ENCODE assay signal across 14 cellular contexts in the genomic region with DNA sequence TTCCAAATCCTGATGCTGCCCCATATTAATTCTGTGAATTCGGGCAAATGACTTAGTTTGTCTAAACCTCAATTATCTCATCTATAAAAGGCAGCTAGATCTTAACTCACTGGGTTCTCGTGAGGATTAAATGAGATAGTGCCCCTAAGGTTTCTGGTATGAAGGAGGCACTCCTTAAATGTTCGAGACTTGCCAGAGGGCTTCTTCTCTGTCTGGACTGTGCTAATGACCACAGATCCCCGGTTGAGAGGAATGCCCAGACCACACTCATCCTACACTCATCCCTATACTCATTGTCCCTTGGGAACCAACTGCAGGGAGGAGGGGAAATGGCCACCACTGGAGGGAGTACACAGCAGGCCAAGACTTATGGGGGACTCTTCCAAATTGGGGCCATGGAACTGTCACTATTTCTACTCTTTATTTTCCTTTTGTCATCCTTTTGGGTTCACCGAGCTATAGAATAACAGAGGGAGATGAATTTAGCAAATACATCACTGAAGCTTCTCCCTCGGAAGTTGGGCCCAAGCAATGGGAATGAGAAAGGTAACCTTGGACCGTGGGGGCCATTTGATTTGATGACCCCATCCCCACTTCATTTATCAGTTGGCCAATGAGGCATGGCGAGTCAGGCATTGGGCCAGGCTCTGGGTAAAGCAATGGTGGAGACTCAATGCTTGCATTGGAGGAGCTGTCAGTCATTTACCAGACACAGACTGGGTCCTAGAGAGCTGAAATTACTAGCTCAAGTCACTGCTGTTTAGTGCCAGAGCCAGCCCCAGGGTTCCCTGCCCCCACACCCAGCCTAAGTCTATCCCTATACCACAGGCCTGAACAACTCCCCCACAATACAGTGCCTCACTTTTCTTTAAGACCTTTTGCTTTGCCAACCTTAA. TPM values are rescaled to one million over a fixed set of nuclear protein-coding genes. Genes with fewer than 3 reads are reported as not detected.
DNase-seq lines count a peak whose midpoint lies in the region; ATAC-seq and TF ChIP-seq lines count a peak whose summit lies in the region.
"Had no signal": no experiment of that assay in that cellular context is flagged by ENCODE, and none has a peak within 500 bp of the region (broad histone marks: within the 10 kb centered on the region; RNA-seq: fewer than 3 reads in every experiment).

No MANE protein-coding gene starts in this region.

- H3K36me3 Mint-ChIP-seq in activated naive CD8-positive, alpha-beta T cell treated with anti-CD3 and anti-CD28 coated beads, Interleukin-2, amount 50 U/mL, for 24 hours (ENCODE audit: low read depth), result peaks cover 57% of the 10 kb centered on the region
- peaks cover 16% of the 10 kb centered on the region for H3K36me3 Mint-ChIP-seq in mesothelial cell of epicardium

- DNase-seq in GM03348 (ENCODE audit: low spot score) (peak; percentile 58), HT-29 (ENCODE audit: low spot score) (peak; percentile 24), mesothelial cell of epicardium (ENCODE audit: low spot score in 2 of 2, unreplicated experiment in 2 of 2) (no peak), COLO668 (lab: John Stamatoyannopoulos, UW; ENCODE audit: unreplicated experiment) (no peak), NCI-H1436 (lab: John Stamatoyannopoulos, UW) (no peak)
- DNase-seq in activated naive CD8-positive, alpha-beta T cell treated with anti-CD3 and anti-CD28 coated beads, Interleukin-2, amount 50 U/mL, for 24 hours, result no peak
- DNase-seq: aorta; CD8-positive, alpha-beta T cell; effector memory CD8-positive, alpha-beta T cell; NCI-H446; substantia nigra had no signal

- no peaks in the 10 kb centered on the region for H3K9me3 Mint-ChIP-seq in activated naive CD8-positive, alpha-beta T cell treated with anti-CD3 and anti-CD28 coated beads, Interleukin-2, amount 50 U/mL, for 24 hours
- no peaks in the 10 kb centered on the region for H3K9me3 Mint-ChIP-seq in mesothelial cell of epicardium
- H3K9me3 Mint-ChIP-seq: CD8-positive, alpha-beta T cell; effector memory CD8-positive, alpha-beta T cell; natural killer cell treated with Interleukin-12 subunit alpha and Interleukin-12 subunit beta and Interleukin-15 and Interleukin-18, amount 100 ng/mL, for 72 hours had no signal

- peaks cover 12% of the 10 kb centered on the region for H3K27me3 Mint-ChIP-seq in activated naive CD8-positive, alpha-beta T cell treated with anti-CD3 and anti-CD28 coated beads, Interleukin-2, amount 50 U/mL, for 24 hours
- H3K27me3 Mint-ChIP-seq in mesothelial cell of epicardium (ENCODE audit: low read depth), result peaks cover 13% of the 10 kb centered on the region

- H3K4me3 Mint-ChIP-seq in activated naive CD8-positive, alpha-beta T cell treated with anti-CD3 and anti-CD28 coated beads, Interleukin-2, amount 50 U/mL, for 24 hours, result peak overlapping the region; percentile 11
- H3K4me3 Mint-ChIP-seq in mesothelial cell of epicardium, result no peak overlapping the region
- H3K4me3 Mint-ChIP-seq: CD8-positive, alpha-beta T cell; effector memory CD8-positive, alpha-beta T cell; natural killer cell treated with Interleukin-12 subunit alpha and Interleukin-12 subunit beta and Interleukin-15 and Interleukin-18, amount 100 ng/mL, for 72 hours had no signal

- H3K4me1 Mint-ChIP-seq in activated naive CD8-positive, alpha-beta T cell treated with anti-CD3 and anti-CD28 coated beads, Interleukin-2, amount 50 U/mL, for 24 hours, result peaks cover 45% of the 10 kb centered on the region
- peaks cover 53% of the 10 kb centered on the region for H3K4me1 Mint-ChIP-seq in mesothelial cell of epicardium

- no peak for ATAC-seq in activated naive CD8-positive, alpha-beta T cell treated with anti-CD3 and anti-CD28 coated beads, Interleukin-2, amount 50 U/mL, for 24 hours
- no peak for ATAC-seq in HG03175 (IDR thresholded peaks at IDR 0.05; ENCODE audit: unreplicated experiment)
- ATAC-seq: CD8-positive, alpha-beta T cell; effector memory CD8-positive, alpha-beta T cell; natural killer cell treated with Interleukin-12 subunit alpha and Interleukin-12 subunit beta and Interleukin-15 and Interleukin-18, amount 100 ng/mL, for 72 hours; sciatic nerve had no signal

- H3K27ac Mint-ChIP-seq in activated naive CD8-positive, alpha-beta T cell treated with anti-CD3 and anti-CD28 coated beads, Interleukin-2, amount 50 U/mL, for 24 hours, result peak overlapping the region; percentile 69
- H3K27ac Mint-ChIP-seq in mesothelial cell of epicardium, result peak overlapping the region; percentile 80
- H3K27ac Mint-ChIP-seq: CD8-positive, alpha-beta T cell; effector memory CD8-positive, alpha-beta T cell had no signal

- no peak for TF ChIP-seq CTCF in mesothelial cell of epicardium (IDR thresholded peaks at IDR 0.05; ENCODE audit: unreplicated experiment)

RNA-seq across cellular contexts. Expression of a gene that starts 5.1 kb away (rescaled TPM):
- 104 and 105 TPM in 2 replicates for total RNA-seq in HT-29 (2014; rRNA removed; shearing (Covaris generic))
- 134 to 147 TPM (median 146 TPM) in 3 replicates for total RNA-seq in mesothelial cell of epicardium

Comparison
In these comparisons a context has a peak if more than half of its experiments do, and no peak if none do; other contexts are left out.
1. DNase-seq: peak in GM03348 (single experiment) and HT-29 (single experiment); none in activated naive CD8-positive, alpha-beta T cell treated with anti-CD3 and anti-CD28 coated beads, Interleukin-2, amount 50 U/mL, for 24 hours (single experiment), mesothelial cell of epicardium (0 of 2), COLO668 (single experiment) and NCI-H1436 (single experiment).